12 cellular contexts compared by ENCODE assay signal in the genomic region with DNA sequence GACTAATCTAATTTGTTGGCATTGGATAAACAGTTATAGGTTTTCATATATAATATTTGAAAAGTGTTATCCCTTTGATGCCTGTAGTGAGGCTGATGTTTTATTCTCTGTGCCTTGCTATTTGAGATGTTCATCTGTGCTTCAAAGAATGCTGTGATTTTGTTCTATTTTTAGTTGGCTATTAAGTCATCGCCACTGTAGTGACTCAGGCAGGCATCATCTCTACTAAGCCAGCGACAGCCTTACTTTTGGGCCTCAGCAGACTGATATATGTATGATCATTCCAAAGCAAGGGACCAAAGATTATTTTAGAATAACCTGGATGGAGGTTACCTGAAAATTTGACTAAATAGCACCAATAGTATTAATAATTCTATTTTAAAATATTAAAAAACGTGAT.
DNase-seq lines count a peak whose midpoint lies in the region; ATAC-seq and TF ChIP-seq lines count a peak whose summit lies in the region.
"Had no signal": no experiment of that assay in that cellular context is flagged by ENCODE, and none has a peak within 500 bp of the region (broad histone marks: within the 10 kb centered on the region; RNA-seq: fewer than 3 reads in every experiment).

No MANE protein-coding gene starts in this region.

- peak; percentile 45 for DNase-seq in AG10803 (ENCODE audit: low read depth)
- DNase-seq in NCI-H2227 treated with DMSO at 0.1 percent for 48 hours (lab: John Stamatoyannopoulos, UW), result peak; percentile 24
- peak; percentile 64 for DNase-seq in dedifferentiated amniotic fluid mesenchymal stem cell (ENCODE audit: extremely low spot score)
- DNase-seq in midbrain (lab: John Stamatoyannopoulos, UW), result peak; percentile 19
- no peak for DNase-seq in stimulated activated CD8-positive, alpha-beta memory T cell treated with anti-CD3 and anti-CD28 coated beads, Interleukin-4, amount 100 ng/mL, for 48 hours
- DNase-seq: NCI-H446, right cardiac atrium had no signal

- no peak for ATAC-seq in GM18511 (IDR thresholded peaks at IDR 0.05; ENCODE audit: unreplicated experiment)
- ATAC-seq in HG02938 (IDR thresholded peaks at IDR 0.05; ENCODE audit: unreplicated experiment), result no peak
- no peak for ATAC-seq in HG03571 (IDR thresholded peaks at IDR 0.05; ENCODE audit: unreplicated experiment)

- no peak overlapping the region for H3K4me3 ChIP-seq in AG10803 (ENCODE audit: low read length)
- H3K4me3 ChIP-seq: SJSA1, tibial nerve had no signal

- TF ChIP-seq CTCF in AG10803 (conservative IDR thresholded peaks at IDR 0.05; ENCODE audit: low read length), result no peak
